ENCODE assay signal across 11 cellular contexts in genomic region chr5:119410448-119411170, GRCh38. TPM values are rescaled to one million over a fixed set of nuclear protein-coding genes. Genes with fewer than 3 reads are reported as not detected.
DNase-seq lines count a peak whose midpoint lies in the region; ATAC-seq, FAIRE-seq and TF ChIP-seq lines count a peak whose summit lies in the region.
"Had no signal": no experiment of that assay in that cellular context is flagged by ENCODE, and none has a peak within 500 bp of the region (broad histone marks: within the 10 kb centered on the region; RNA-seq: fewer than 3 reads in every experiment).

No MANE protein-coding gene starts in this region.

- intact Hi-C loops in K562 (cut with micrococcal nuclease) = no loop called here
- intact Hi-C loops in uterus (cut with DNase I; ENCODE audit: low total_unique reads) = loop anchor here (10.0 kb wide), 1 partner anchor 426 kb away; the partner anchor contains the start of gene DTWD2
- intact Hi-C loops in head of caudate nucleus (cut with DNase I) = loop anchor here (5.0 to 10.0 kb wide), 2 partner anchors 136 to 423 kb away; partner anchors contain the start of gene DTWD2

- no peaks in the 10 kb centered on the region for H3K27me3 ChIP-seq in K562 (ENCODE audit: control insufficient read depth in 2 of 2, insufficient read depth in 2 of 2, low read length in 2 of 2)
- H3K27me3 ChIP-seq in uterus = no peaks in the 10 kb centered on the region
- H3K27me3 ChIP-seq: SJSA1 had no signal

- TF ChIP-seq CTCF in K562 (IDR thresholded peaks at IDR 0.05 in 2 of 3, conservative IDR thresholded peaks at IDR 0.05 in 1 of 3; ENCODE audit: insufficient read depth in 2 of 3, low read depth in 1 of 3, low read length in 3 of 3) (no peak), uterus (IDR thresholded peaks at IDR 0.05) (no peak)

- H3K27me3 Mint-ChIP-seq in stimulated activated naive B cell treated with anti-CD40 and anti-IgM and Interleukin-4, amounts not matched to agents 10 μg/mL and 1 μg/mL and 100 μg/mL, for 72 hours = no peaks in the 10 kb centered on the region
- H3K27me3 Mint-ChIP-seq: effector memory CD8-positive, alpha-beta T cell had no signal

- H4K20me1 ChIP-seq in K562 (replicated peaks; ENCODE audit: control insufficient read depth, insufficient read depth, low read length) = no peaks in the 10 kb centered on the region

- H3K4me1 ChIP-seq in K562 (replicated peaks in 1 of 2; ENCODE audit: control insufficient read depth in 2 of 2, insufficient read depth in 2 of 2, low read length in 2 of 2) (peaks cover 0 to 10% of the 10 kb centered on the region in 2 experiments; a peak in 3 of 5 replicates), uterus (no peaks in the 10 kb centered on the region)

- peaks cover 55 to 80% of the 10 kb centered on the region in 2 donors for H3K4me1 Mint-ChIP-seq in stimulated activated naive B cell treated with anti-CD40 and anti-IgM and Interleukin-4, amounts not matched to agents 10 μg/mL and 1 μg/mL and 100 μg/mL, for 72 hours

- no peak for TF ChIP-seq POLR2A in K562 (conservative IDR thresholded peaks at IDR 0.05)
- no peak for TF ChIP-seq POLR2A in uterus (IDR thresholded peaks at IDR 0.05)

- H3K36me3 ChIP-seq in K562 (ENCODE audit: control insufficient read depth, insufficient read depth, low read length) (no peaks in the 10 kb centered on the region), uterus (no peaks in the 10 kb centered on the region)
- H3K36me3 ChIP-seq: SJSA1 had no signal

- H3K79me2 ChIP-seq in K562 (ENCODE audit: control insufficient read depth, insufficient read depth, low read length) = no peaks in the 10 kb centered on the region

- no peaks in the 10 kb centered on the region for H3K36me3 Mint-ChIP-seq in activated naive CD4-positive, alpha-beta T cell treated with anti-CD3 and anti-CD28 coated beads, Interleukin-2, amount 50 U/mL, for 72 hours
- no peaks in the 10 kb centered on the region for H3K36me3 Mint-ChIP-seq in stimulated activated naive B cell treated with anti-CD40 and anti-IgM and Interleukin-4, amounts not matched to agents 10 μg/mL and 1 μg/mL and 100 μg/mL, for 72 hours

- WGBS in K562 (ENCODE audit: insufficient coverage, low coverage, missing lambda C conversion rate) = 62% methylated on average over 4 of the region's 4 CpGs

- H3K27ac ChIP-seq in K562 (ENCODE audit: extremely low read depth, low read depth, low read length) (no peak overlapping the region), uterus (no peak overlapping the region)
- H3K27ac ChIP-seq: SJSA1 had no signal

- H3K27ac Mint-ChIP-seq in activated naive CD4-positive, alpha-beta T cell treated with anti-CD3 and anti-CD28 coated beads, Interleukin-2, amount 50 U/mL, for 72 hours = peak overlapping the region; percentile 5 to 96
- peak overlapping the region; percentile 75 for H3K27ac Mint-ChIP-seq in stimulated activated naive B cell treated with anti-CD40 and anti-IgM and Interleukin-4, amounts not matched to agents 10 μg/mL and 1 μg/mL and 100 μg/mL, for 72 hours

- BruUV-seq in K562 (replicated peaks; lab: Mats Ljungman, UMichigan) = no TSS peak

- 0 out of 2 replicates have a peak overlapping the region, but pooled peaks have one; percentile 5 for H2AFZ ChIP-seq in K562 (ENCODE audit: low read depth, low read length)

- POLR2A ChIA-PET in K562 (lab: Yijun Ruan, JAX) = interaction anchor here (1.0 to 1.3 kb wide), 2 partner anchors 293 to 339 kb away, joined by 3 to 8 read pairs; partner anchors contain the start of gene DMXL1

- H3K4me3 ChIP-seq in K562 = no peak overlapping the region
- no peak overlapping the region for H3K4me3 ChIP-seq in uterus
- H3K4me3 ChIP-seq: SJSA1 had no signal

- no peak overlapping the region for H3K4me2 ChIP-seq in K562 (ENCODE audit: insufficient read depth, low read length)

- FAIRE-seq in K562 (lab: Jason Lieb, UNC) = no peak

- ATAC-seq in activated naive CD4-positive, alpha-beta T cell treated with anti-CD3 and anti-CD28 coated beads, Interleukin-2, amount 50 U/mL, for 72 hours = peak; percentile 26 to 59
- peak; percentile 37 for ATAC-seq in HG02885 (IDR thresholded peaks at IDR 0.05; ENCODE audit: poor library complexity, unreplicated experiment)
- no peak for ATAC-seq in K562
- ATAC-seq in stimulated activated naive B cell treated with anti-CD40 and anti-IgM and Interleukin-4, amounts not matched to agents 10 μg/mL and 1 μg/mL and 100 μg/mL, for 72 hours (replicated peaks) = peak in 1 of 2 donors; percentile 50
- ATAC-seq: effector memory CD8-positive, alpha-beta T cell had no signal

- DNase-seq in activated naive CD4-positive, alpha-beta T cell treated with anti-CD3 and anti-CD28 coated beads, Interleukin-2, amount 50 U/mL, for 72 hours (ENCODE audit: low spot score in 2 of 2) = no peak
- DNase-seq in activated naive CD4-positive, alpha-beta T cell treated with Interleukin-2 at 50 U/mL for 16 hours = no peak
- DNase-seq in K562 (ENCODE audit: extremely low read depth in 1 of 4, low spot score in 3 of 4) (no peak), uterus (no peak), head of caudate nucleus (no peak)
- DNase-seq in stimulated activated naive B cell treated with anti-CD40 and anti-IgM and Interleukin-4, amounts not matched to agents 10 μg/mL and 1 μg/mL and 100 μg/mL, for 72 hours = no peak
- no peak for DNase-seq in NK-92 treated with Interleukin-12 subunit alpha and Interleukin-12 subunit beta, amount 100 ng/mL, for 24 hours (lab: John Stamatoyannopoulos, UW)
- DNase-seq: activated CD4-positive, CD25-positive, alpha-beta regulatory T cell treated with anti-CD3 and anti-CD28 coated beads, Interleukin-2, amount 50 U/mL, for 72 hours; effector memory CD8-positive, alpha-beta T cell had no signal

- H3K9me3 ChIP-seq in K562 (replicated peaks; ENCODE audit: control insufficient read depth, insufficient read depth, low read depth, low read length) (no peaks in the 10 kb centered on the region), uterus (no peaks in the 10 kb centered on the region)
- H3K9me3 ChIP-seq: SJSA1 had no signal

- no peak overlapping the region for H3K4me3 Mint-ChIP-seq in stimulated activated naive B cell treated with anti-CD40 and anti-IgM and Interleukin-4, amounts not matched to agents 10 μg/mL and 1 μg/mL and 100 μg/mL, for 72 hours

- no peaks in the 10 kb centered on the region for H3K9me1 ChIP-seq in K562 (ENCODE audit: control insufficient read depth, insufficient read depth, low read length)

- TF ChIP-seq EP300 in K562 (IDR thresholded peaks at IDR 0.05; ENCODE audit: low read length) = no peak

- CTCF ChIA-PET in K562 (lab: Yijun Ruan, JAX; ENCODE audit: low intra/inter-chr PET ratio) = interaction anchor here (0.6 to 2.5 kb wide), 3 partner anchors 17 to 422 kb away, joined by 3 to 26 read pairs (median 20); partner anchors contain the start of gene DTWD2

- H3K9me3 Mint-ChIP-seq in activated naive CD4-positive, alpha-beta T cell treated with anti-CD3 and anti-CD28 coated beads, Interleukin-2, amount 50 U/mL, for 72 hours = no peaks in the 10 kb centered on the region
- H3K9me3 Mint-ChIP-seq in stimulated activated naive B cell treated with anti-CD40 and anti-IgM and Interleukin-4, amounts not matched to agents 10 μg/mL and 1 μg/mL and 100 μg/mL, for 72 hours = peaks cover 0 to 3% of the 10 kb centered on the region in 2 donors
- H3K9me3 Mint-ChIP-seq: effector memory CD8-positive, alpha-beta T cell had no signal

- no peak overlapping the region for H3K9ac ChIP-seq in K562 (ENCODE audit: insufficient read depth in 1 of 2, low read depth in 2 of 2, low read length in 2 of 2)

- in situ Hi-C loops in K562 (cut with MboI) = loop anchor here (5.0 kb wide), 1 partner anchor 423 kb away; the partner anchor contains the start of gene DTWD2

- TF ChIP-seq RAD21 in K562 (CRISPR knock-in tag; conservative IDR thresholded peaks at IDR 0.05 in 1 of 2, IDR thresholded peaks at IDR 0.05 in 1 of 2) = no peak

RNA-seq across cellular contexts. Expression of gene HSD17B4, which starts 41.7 kb away (rescaled TPM):
- total RNA-seq in activated naive CD4-positive, alpha-beta T cell treated with anti-CD3 and anti-CD28 coated beads, Interleukin-2, amount 50 U/mL, for 72 hours = 10 to 100 TPM; 49.7 to 85.1 TPM
- total RNA-seq in K562 (2011; cell fraction: chromatin; rRNA removed; ENCODE audit: low replicate concordance) = 60.9 and 67.5 TPM in 2 replicates
- 23.5 and 28.4 TPM in 2 replicates for total RNA-seq in K562 (2011; cell fraction: nucleolus; rRNA removed)
- total RNA-seq in K562 (2011; cell fraction: nucleoplasm; rRNA removed) = 32.8 and 46.1 TPM in 2 replicates
- 82.1 and 120 TPM in 2 replicates for total RNA-seq in K562 (2014; rRNA removed)
- 108 and 110 TPM in 2 replicates for total RNA-seq in K562 (2014; rRNA removed; fragmentation: Illumina TruSeq; extraction: Trizol)
- 91.4 and 94.6 TPM in 2 replicates for total RNA-seq in K562 (2015; rRNA removed; fragmentation: Illumina TruSeq; extraction: Trizol)
- 109 and 114 TPM in 2 replicates for total RNA-seq in K562 (2021)
- polyA plus RNA-seq in K562 (2011; rRNA removed) = 157 and 187 TPM in 2 replicates
- polyA plus RNA-seq in K562 (2011; cell fraction: cytosol; rRNA removed) = 64.0 and 120 TPM in 2 replicates
- 85.1 and 121 TPM in 2 replicates for polyA plus RNA-seq in K562 (2011; cell fraction: nucleus; rRNA removed)
- 93.3 and 132 TPM in 2 replicates for polyA plus RNA-seq in K562 (2012)
- 95.4 and 119 TPM in 2 replicates for polyA plus RNA-seq in K562 (2014; fragmentation: Illumina TruSeq; extraction: Trizol)
- polyA plus RNA-seq in K562 (2014; fragmentation: Nextera tagmentation; extraction: Ambion mirVana) = 10 to 100 TPM; 50.6 to 60.9 TPM
- polyA plus RNA-seq in K562 (2014; rRNA removed) = 72.5 and 76.2 TPM in 2 replicates
- 200 and 211 TPM in 2 replicates for polyA minus RNA-seq in K562 (2011; rRNA and poly(A)+ RNA removed)
- polyA minus RNA-seq in K562 (2011; cell fraction: cytosol; rRNA and poly(A)+ RNA removed) = 69.9 and 88.9 TPM in 2 replicates
- 47.1 and 79.5 TPM in 2 replicates for polyA minus RNA-seq in K562 (2011; cell fraction: nucleus; rRNA and poly(A)+ RNA removed)
- 100 to 1,000 TPM in 3 of 4 donors, 10 to 100 TPM in 1; 93.8 to 167 (median 150) TPM for total RNA-seq in uterus

RNA-seq across cellular contexts. Expression of gene TNFAIP8, which starts 54.8 kb away (rescaled TPM):
- total RNA-seq in activated naive CD4-positive, alpha-beta T cell treated with anti-CD3 and anti-CD28 coated beads, Interleukin-2, amount 50 U/mL, for 72 hours = 100 to 1,000 TPM; 110 to 146 TPM
- 10.6 and 20.5 TPM in 2 replicates for total RNA-seq in K562 (2011; cell fraction: chromatin; rRNA removed; ENCODE audit: low replicate concordance)
- total RNA-seq in K562 (2011; cell fraction: nucleolus; rRNA removed) = 7.8 and 9.0 TPM in 2 replicates
- total RNA-seq in K562 (2011; cell fraction: nucleoplasm; rRNA removed) = 12.6 and 24.7 TPM in 2 replicates
- 42.0 and 46.0 TPM in 2 replicates for total RNA-seq in K562 (2014; rRNA removed)
- 38.5 and 47.4 TPM in 2 replicates for total RNA-seq in K562 (2014; rRNA removed; fragmentation: Illumina TruSeq; extraction: Trizol)
- 44.8 and 47.0 TPM in 2 replicates for total RNA-seq in K562 (2015; rRNA removed; fragmentation: Illumina TruSeq; extraction: Trizol)
- 33.6 and 36.7 TPM in 2 replicates for total RNA-seq in K562 (2021)
- polyA plus RNA-seq in K562 (2011; rRNA removed) = 44.6 and 52.2 TPM in 2 replicates
- polyA plus RNA-seq in K562 (2011; cell fraction: cytosol; rRNA removed) = 35.0 and 41.8 TPM in 2 replicates
- polyA plus RNA-seq in K562 (2011; cell fraction: nucleus; rRNA removed) = 20.2 and 24.7 TPM in 2 replicates
- polyA plus RNA-seq in K562 (2012) = 37.7 and 53.3 TPM in 2 replicates
- polyA plus RNA-seq in K562 (2014; fragmentation: Illumina TruSeq; extraction: Trizol) = 49.3 and 57.3 TPM in 2 replicates
- polyA plus RNA-seq in K562 (2014; fragmentation: Nextera tagmentation; extraction: Ambion mirVana) = 10 to 100 TPM; 29.9 to 34.3 TPM
- 35.8 and 47.6 TPM in 2 replicates for polyA plus RNA-seq in K562 (2014; rRNA removed)
- 45.1 and 60.6 TPM in 2 replicates for polyA minus RNA-seq in K562 (2011; rRNA and poly(A)+ RNA removed)
- polyA minus RNA-seq in K562 (2011; cell fraction: cytosol; rRNA and poly(A)+ RNA removed) = 38.1 and 47.6 TPM in 2 replicates
- polyA minus RNA-seq in K562 (2011; cell fraction: nucleus; rRNA and poly(A)+ RNA removed) = 9.3 and 20.3 TPM in 2 replicates
- total RNA-seq in uterus = 10 to 100 TPM in 3 of 4 donors, 1 to 10 TPM in 1; 2.0 to 42.7 (median 15.5) TPM
